Comparison of ENCODE assay signal across 14 cellular contexts in the genomic region with DNA sequence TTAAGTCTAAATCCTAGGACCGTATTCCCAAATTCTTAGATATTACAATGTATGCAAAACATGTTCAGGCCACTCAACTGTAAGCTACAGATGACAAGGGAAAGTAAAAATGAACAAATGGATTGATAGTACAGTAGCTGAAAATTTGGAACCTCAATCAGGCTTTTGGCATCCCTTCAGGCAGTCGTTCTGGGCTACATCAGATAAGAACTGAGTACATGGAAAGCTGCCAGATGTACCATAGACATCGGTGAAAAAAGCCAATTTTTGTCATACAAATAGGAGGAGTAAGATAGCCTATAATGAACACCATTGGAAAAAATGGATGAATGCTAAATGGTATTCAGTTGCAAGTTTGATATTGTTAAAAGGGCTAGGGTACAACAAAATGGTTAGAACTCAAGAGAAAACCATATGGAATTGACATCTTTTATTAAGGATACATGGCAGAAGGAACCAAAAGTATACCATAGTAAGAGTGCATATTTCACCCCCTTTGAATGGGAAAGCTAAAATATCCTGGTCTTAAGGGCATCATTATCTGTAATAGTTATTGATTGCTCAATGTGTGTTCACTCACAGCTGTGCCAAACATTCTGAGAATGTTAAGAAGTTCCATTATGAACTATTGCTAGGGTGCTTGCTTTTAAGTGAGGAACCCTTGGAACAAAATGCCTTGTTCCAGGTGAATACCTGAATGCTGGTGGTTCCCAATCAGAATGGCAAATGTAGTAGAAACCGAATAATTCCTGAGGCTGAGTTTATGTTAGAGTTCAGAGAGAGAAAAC.
A peak's percentile ranks its signal among the peaks of the same experiment; 100 is the strongest.
DNase-seq lines count a peak whose midpoint lies in the region; ATAC-seq and TF ChIP-seq lines count a peak whose summit lies in the region.
"Had no signal": no experiment of that assay in that cellular context is flagged by ENCODE, and none has a peak within 500 bp of the region (broad histone marks: within the 10 kb centered on the region; RNA-seq: fewer than 3 reads in every experiment).

No MANE protein-coding gene starts in this region.

- CTCF ChIA-PET in activated B cell treated with CpG ODN at 0.5 μM for 24 hours (lab: Charles Lee), result no interaction called here

- peak overlapping the region; percentile 13 for H3K27ac Mint-ChIP-seq in activated B cell treated with CpG ODN at 0.5 μM for 24 hours
- H3K27ac Mint-ChIP-seq: nephron had no signal

- no peak for ATAC-seq in activated B cell treated with CpG ODN at 0.5 μM for 24 hours (ENCODE audit: low read depth)
- ATAC-seq in left lobe of liver, result peak; percentile 75
- ATAC-seq in HG02973 (IDR thresholded peaks at IDR 0.05; ENCODE audit: unreplicated experiment), result no peak

- POLR2A ChIA-PET in activated B cell treated with CpG ODN at 0.5 μM for 24 hours (lab: Charles Lee), result no interaction called here

- no peaks in the 10 kb centered on the region for H3K9me3 Mint-ChIP-seq in activated B cell treated with CpG ODN at 0.5 μM for 24 hours
- H3K9me3 Mint-ChIP-seq: nephron had no signal

- no peaks in the 10 kb centered on the region for H3K27me3 Mint-ChIP-seq in activated B cell treated with CpG ODN at 0.5 μM for 24 hours

- H3K4me3 Mint-ChIP-seq in activated B cell treated with CpG ODN at 0.5 μM for 24 hours, result no peak overlapping the region
- H3K4me3 Mint-ChIP-seq: nephron had no signal

- DNase-seq in DMS 273 treated with DMSO at 0.1 percent for 48 hours (lab: John Stamatoyannopoulos, UW) (peak; percentile 23), LNCaP clone FGC (ENCODE audit: low read depth) (peak; percentile 7), activated B cell treated with CpG ODN at 0.5 μM for 24 hours (no peak), left lobe of liver (ENCODE audit: low spot score) (no peak), hypothalamus (lab: John Stamatoyannopoulos, UW) (no peak), GM10266 (ENCODE audit: extremely low spot score) (no peak), Ammon's horn (ENCODE audit: low spot score) (no peak)
- DNase-seq: activated naive CD4-positive, alpha-beta T cell treated with anti-CD3 and anti-CD28 coated beads, Interleukin-2, amount 50 U/mL, for 16 hours; GOT3; NCI-H748 treated with DMSO at 0.1 percent for 48 hours had no signal

- intact Hi-C loops in activated B cell treated with CpG ODN at 0.5 μM for 24 hours (cut with micrococcal nuclease), result loop anchor here (2.0 to 10.0 kb wide), 2 partner anchors 86 to 508 kb away; a partner anchor contains a TSS

- H3K4me3 ChIP-seq in LNCaP clone FGC (ENCODE audit: low read depth, low read length), result no peak overlapping the region
- H3K4me3 ChIP-seq: SJCRH30, skin epidermis had no signal

- peaks cover 76% of the 10 kb centered on the region for H3K4me1 Mint-ChIP-seq in activated B cell treated with CpG ODN at 0.5 μM for 24 hours

- TF ChIP-seq CTCF in LNCaP clone FGC (IDR thresholded peaks at IDR 0.05; ENCODE audit: control insufficient read depth, extremely low read depth, insufficient read depth) (no peak), activated B cell treated with CpG ODN at 0.5 μM for 24 hours (IDR thresholded peaks at IDR 0.05) (no peak), GM10266 (IDR thresholded peaks at IDR 0.05; ENCODE audit: control insufficient read depth, insufficient read depth, low read depth, missing control alignments) (no peak)

- H3K36me3 Mint-ChIP-seq in activated B cell treated with CpG ODN at 0.5 μM for 24 hours (ENCODE audit: low read depth), result peaks cover 30% of the 10 kb centered on the region

Comparison
In these comparisons a context has a peak if more than half of its experiments do, and no peak if none do; other contexts are left out.
1. DNase-seq: peak in DMS 273 treated with DMSO at 0.1 percent for 48 hours (single experiment) and LNCaP clone FGC (single experiment); none in activated B cell treated with CpG ODN at 0.5 μM for 24 hours (single experiment), left lobe of liver (single experiment), hypothalamus (0 of 51), GM10266 (single experiment) and Ammon's horn (single experiment).